In the genomic region with DNA sequence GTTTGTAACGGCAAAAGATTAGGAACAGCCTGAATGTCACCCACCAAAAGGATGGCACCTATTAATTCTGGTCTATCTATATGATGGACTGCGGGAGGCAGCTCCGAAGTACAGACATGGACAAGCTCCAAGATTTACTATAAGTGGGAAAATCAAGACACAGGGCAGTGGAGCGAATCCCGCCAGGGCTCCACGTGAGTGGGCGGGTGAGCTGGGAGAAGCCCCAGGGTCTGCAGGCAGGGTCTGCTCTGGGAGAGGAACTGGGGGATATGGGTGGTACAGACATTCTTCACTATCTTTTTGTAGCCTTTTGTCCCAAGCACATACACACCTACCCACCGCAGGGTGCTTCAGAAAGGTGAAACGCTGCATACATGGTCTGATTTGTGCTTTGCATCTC, we compare ENCODE assay signal across 24 cellular contexts. TPM values are rescaled to one million over a fixed set of nuclear protein-coding genes. Genes with fewer than 3 reads are reported as not detected.
DNase-seq lines count a peak whose midpoint lies in the region; ATAC-seq and TF ChIP-seq lines count a peak whose summit lies in the region.
"Had no signal": no experiment of that assay in that cellular context is flagged by ENCODE, and none has a peak within 500 bp of the region (broad histone marks: within the 10 kb centered on the region; RNA-seq: fewer than 3 reads in every experiment).

No MANE protein-coding gene starts in this region.

- no peak overlapping the region for H3K23ac ChIP-seq in IMR-90 (ENCODE audit: low read depth, low read length)
- H3K23ac ChIP-seq in trophoblast cell (ENCODE audit: low read length) = no peak overlapping the region

- H3K36me3 Mint-ChIP-seq in CD14-positive monocyte = peaks cover 50 to 51% of the 10 kb centered on the region in 2 donors
- peaks cover 36% of the 10 kb centered on the region for H3K36me3 Mint-ChIP-seq in effector memory CD8-positive, alpha-beta T cell (ENCODE audit: insufficient read depth)

- H3K9me1 ChIP-seq in IMR-90 (ENCODE audit: insufficient read depth, low read length) = peaks cover 44% of the 10 kb centered on the region

- peak overlapping the region; percentile 33 for H2BK20ac ChIP-seq in IMR-90 (ENCODE audit: low read depth, low read length)

- dilution Hi-C loops in IMR-90 (cut with HindIII; ENCODE audit: low sequenced_read_pairs, unreplicated experiment) = no loop called here

- in situ Hi-C loops in IMR-90 (cut with MboI; ENCODE audit: low sequenced_read_pairs) = no loop called here

- no TSS peak for BruUV-seq in IMR-90 (replicated peaks; lab: Mats Ljungman, UMichigan)

- H3K9me3 ChIP-seq in IMR-90 (ENCODE audit: control insufficient read depth, insufficient read depth, low read length) (no peaks in the 10 kb centered on the region), trophoblast cell (ENCODE audit: insufficient read depth, low read depth, low read length) (no peaks in the 10 kb centered on the region), prostate gland (no peaks in the 10 kb centered on the region)
- H3K9me3 ChIP-seq: esophagus muscularis mucosa, uterus had no signal

- peaks cover 0 to 2% (median 0%) of the 10 kb centered on the region in 7 donors for H3K9me3 Mint-ChIP-seq in CD14-positive monocyte
- no peaks in the 10 kb centered on the region for H3K9me3 Mint-ChIP-seq in effector memory CD8-positive, alpha-beta T cell
- H3K9me3 Mint-ChIP-seq: activated naive CD8-positive, alpha-beta T cell treated with anti-CD3 and anti-CD28 coated beads, Interleukin-2, amount 50 U/mL, for 24 hours; brain had no signal

- POLR2A ChIA-PET in IMR-90 (lab: Charles Lee; ENCODE audit: unreplicated experiment) = no interaction called here

- no peak overlapping the region for H2AK9ac ChIP-seq in IMR-90 (replicated peaks; ENCODE audit: low read depth, low read length, poor library complexity)

- H3K4me1 Mint-ChIP-seq in CD14-positive monocyte = peaks cover 80% of the 10 kb centered on the region
- peaks cover 28 to 30% of the 10 kb centered on the region in 2 donors for H3K4me1 Mint-ChIP-seq in effector memory CD8-positive, alpha-beta T cell (ENCODE audit: low read depth in 2 of 2)

- H3K79me1 ChIP-seq in IMR-90 (ENCODE audit: low read depth in 1 of 2, low read length in 2 of 2) (peaks cover 44 to 80% of the 10 kb centered on the region in 2 experiments), trophoblast cell (ENCODE audit: low read length) (no peaks in the 10 kb centered on the region)

- no peak overlapping the region for H2BK120ac ChIP-seq in IMR-90 (ENCODE audit: low read depth, low read length)
- no peak overlapping the region for H2BK120ac ChIP-seq in trophoblast cell (ENCODE audit: insufficient read depth, low read length, poor library complexity)

- H3K27ac Mint-ChIP-seq in CD14-positive monocyte = peak overlapping the region in 6 of 7 donors; percentile 35 to 93 (median 82)
- peak overlapping the region; percentile 97 to 98 for H3K27ac Mint-ChIP-seq in effector memory CD8-positive, alpha-beta T cell
- H3K27ac Mint-ChIP-seq: activated naive CD8-positive, alpha-beta T cell treated with anti-CD3 and anti-CD28 coated beads, Interleukin-2, amount 50 U/mL, for 24 hours had no signal

- H4K20me1 ChIP-seq in IMR-90 (ENCODE audit: insufficient read depth, low read length) = peaks cover 14% of the 10 kb centered on the region; the same call in 1 of the 2 replicates

- no peak overlapping the region for H3K4me2 ChIP-seq in IMR-90 (ENCODE audit: low read depth, low read length)
- H3K4me2 ChIP-seq in trophoblast cell (ENCODE audit: low read length) = no peak overlapping the region

- H3K14ac ChIP-seq in IMR-90 (replicated peaks; ENCODE audit: low read depth, low read length) = peak overlapping the region; percentile 23; the same call in 1 of the 2 replicates
- no peak overlapping the region for H3K14ac ChIP-seq in trophoblast cell (ENCODE audit: low read length)

- H3K4me3 Mint-ChIP-seq in CD14-positive monocyte = no peak overlapping the region
- no peak overlapping the region for H3K4me3 Mint-ChIP-seq in effector memory CD8-positive, alpha-beta T cell
- H3K4me3 Mint-ChIP-seq: activated naive CD8-positive, alpha-beta T cell treated with anti-CD3 and anti-CD28 coated beads, Interleukin-2, amount 50 U/mL, for 24 hours; brain had no signal

- H3K4ac ChIP-seq in IMR-90 (ENCODE audit: low read depth, low read length) (peak overlapping the region; percentile 34; the same call in 1 of the 2 replicates), trophoblast cell (ENCODE audit: low read depth, low read length) (no peak overlapping the region)

- no peak overlapping the region for H4K12ac ChIP-seq in trophoblast cell (ENCODE audit: low read depth, low read length)

- TF ChIP-seq CTCF in CD14-positive monocyte (IDR thresholded peaks at IDR 0.05) = no peak
- no peak for TF ChIP-seq CTCF in IMR-90 (conservative IDR thresholded peaks at IDR 0.05; ENCODE audit: low read depth, low read length)
- no peak for TF ChIP-seq CTCF in prostate gland (IDR thresholded peaks at IDR 0.05)

- TF ChIP-seq POLR2A in IMR-90 (IDR thresholded peaks at IDR 0.05; ENCODE audit: low read depth, low read length) = no peak
- TF ChIP-seq POLR2A in prostate gland (IDR thresholded peaks at IDR 0.05) = no peak

- H3K79me2 ChIP-seq in trophoblast cell (ENCODE audit: control insufficient read depth, insufficient read depth, low read length, poor library complexity) = peaks cover 2% of the 10 kb centered on the region

- H3K36me3 ChIP-seq in IMR-90 (ENCODE audit: control insufficient read depth, insufficient read depth, low read length) (no peaks in the 10 kb centered on the region), trophoblast cell (ENCODE audit: control insufficient read depth in 1 of 2, insufficient read depth in 2 of 2, low read length in 2 of 2) (peaks cover 2 to 8% of the 10 kb centered on the region in 2 experiments), prostate gland (no peaks in the 10 kb centered on the region)
- H3K36me3 ChIP-seq: esophagus muscularis mucosa, uterus had no signal

- H4K91ac ChIP-seq in IMR-90 (ENCODE audit: insufficient read depth, low read depth, low read length) (0 out of 2 replicates have a peak overlapping the region, but pooled peaks have one; percentile 4), trophoblast cell (ENCODE audit: low read depth, low read length) (no peak overlapping the region)

- H2AFZ ChIP-seq in IMR-90 (replicated peaks; ENCODE audit: low read length, poor library complexity) (no peak overlapping the region), trophoblast cell (ENCODE audit: insufficient read depth, low read length, poor library complexity) (no peak overlapping the region)

- H4K5ac ChIP-seq in IMR-90 (ENCODE audit: low read depth, low read length) = no peak overlapping the region

- no peak for ATAC-seq in IMR-90 (ENCODE audit: low read depth)
- ATAC-seq in effector memory CD8-positive, alpha-beta T cell (replicated peaks) = no peak
- ATAC-seq: activated naive CD8-positive, alpha-beta T cell treated with anti-CD3 and anti-CD28 coated beads, Interleukin-2, amount 50 U/mL, for 24 hours had no signal

- no peak overlapping the region for H2BK12ac ChIP-seq in trophoblast cell (ENCODE audit: low read length)

- peaks cover 0 to 3% (median 0%) of the 10 kb centered on the region in 3 donors for H3K27me3 Mint-ChIP-seq in CD14-positive monocyte (ENCODE audit: low read depth in 3 of 3)
- no peaks in the 10 kb centered on the region for H3K27me3 Mint-ChIP-seq in effector memory CD8-positive, alpha-beta T cell
- H3K27me3 Mint-ChIP-seq: activated naive CD8-positive, alpha-beta T cell treated with anti-CD3 and anti-CD28 coated beads, Interleukin-2, amount 50 U/mL, for 24 hours; brain had no signal

- no peak for DNase-seq in CD14-positive monocyte (ENCODE audit: low spot score)
- no peak for DNase-seq in IMR-90
- no peak for DNase-seq in effector memory CD8-positive, alpha-beta T cell
- no peak for DNase-seq in trophoblast cell
- DNase-seq in T-helper 1 cell = no peak
- no peak for DNase-seq in prostate gland (ENCODE audit: low spot score)
- no peak for DNase-seq in iPS-NIHi11 (ENCODE audit: low spot score)
- DNase-seq in DMS114 treated with DMSO at 0.1 percent for 48 hours (lab: John Stamatoyannopoulos, UW; ENCODE audit: unreplicated experiment) = no peak
- DNase-seq: activated CD4-positive, CD25-positive, alpha-beta regulatory T cell treated with anti-CD3 and anti-CD28 coated beads, Interleukin-2, amount 50 U/mL, for 72 hours; activated gamma-delta T cell treated with Interleukin-2 at 50 U/mL for 16 hours; activated naive CD8-positive, alpha-beta T cell treated with anti-CD3 and anti-CD28 coated beads, Interleukin-2, amount 50 U/mL, for 24 hours; activated T-cell treated with anti-CD3 and anti-CD28 coated beads, Interleukin-2, amount 50 U/mL, for 1 hour; DMS 273 treated with DMSO at 0.1 percent for 48 hours; HCEC 1CT; kidney; NCI-H1048; NCI-H1930; NCI-H345; NCI-H774; SIG-M5; uterus had no signal

- H3K56ac ChIP-seq in IMR-90 (ENCODE audit: extremely low read depth, insufficient read depth, low read length) = no peak overlapping the region

- H3K9ac ChIP-seq in IMR-90 (ENCODE audit: low read depth, low read length) (no peak overlapping the region), trophoblast cell (ENCODE audit: low read length) (no peak overlapping the region)

- H3K27me3 ChIP-seq in IMR-90 (ENCODE audit: control insufficient read depth, insufficient read depth, low read length) (no peaks in the 10 kb centered on the region), trophoblast cell (ENCODE audit: insufficient read depth, low read length) (no peaks in the 10 kb centered on the region), prostate gland (replicated peaks; ENCODE audit: insufficient read depth) (no peaks in the 10 kb centered on the region)
- H3K27me3 ChIP-seq: esophagus muscularis mucosa, uterus had no signal

- intact Hi-C loops in CD14-positive monocyte (cut with micrococcal nuclease) = no loop called here
- intact Hi-C loops in IMR-90 (cut with micrococcal nuclease) = loop anchor here (5.0 kb wide), 1 partner anchor 125 kb away; no protein-coding TSS in a partner anchor
- intact Hi-C loops in prostate gland (cut with DNase I) = no loop called here

- H3K18ac ChIP-seq in IMR-90 (ENCODE audit: low read depth, low read length) (no peak overlapping the region), trophoblast cell (ENCODE audit: low read length) (peak overlapping the region; percentile 11)

- H4K8ac ChIP-seq in IMR-90 (ENCODE audit: low read depth in 2 of 2, low read length in 2 of 2) (no peak overlapping the region), trophoblast cell (ENCODE audit: low read depth, low read length) (no peak overlapping the region)

- H2AK5ac ChIP-seq in IMR-90 (ENCODE audit: low read depth, low read length) = peak overlapping the region; percentile 72; the same call in 1 of the 2 replicates
- no peak overlapping the region for H2AK5ac ChIP-seq in trophoblast cell (ENCODE audit: low read length)

- 90% methylated on average over 2 of the region's 9 CpGs; no CpG with 5 or more reads in 1 of the 2 experiments for WGBS in IMR-90 (ENCODE audit: extremely low coverage in 2 of 2, insufficient read length in 1 of 2), 2 experiments
- WGBS in trophoblast cell (ENCODE audit: extremely low coverage, insufficient coverage, insufficient read length) = no CpG with 5 or more reads among the region's 9 CpGs
- WGBS in prostate gland = 91% methylated on average over 9 of the region's 9 CpGs

- H2BK5ac ChIP-seq in IMR-90 (ENCODE audit: low read depth, low read length, poor library complexity, severe bottlenecking) (no peak overlapping the region), trophoblast cell (ENCODE audit: low read depth, low read length, poor library complexity) (no peak overlapping the region)

- H3K27ac ChIP-seq in IMR-90 (ENCODE audit: insufficient read depth, low read length) = no peak overlapping the region
- H3K27ac ChIP-seq in trophoblast cell (ENCODE audit: low read depth, low read length) = no peak overlapping the region
- no peak overlapping the region for H3K27ac ChIP-seq in prostate gland

- no peak overlapping the region; the same call in 2 of the 3 replicates for H2BK15ac ChIP-seq in IMR-90 (ENCODE audit: low read depth, low read length)

- CTCF ChIA-PET in IMR-90 (lab: Yijun Ruan, JAX) = no interaction called here

- H3K4me3 ChIP-seq in IMR-90 (ENCODE audit: insufficient read depth, low read depth, low read length) (no peak overlapping the region), trophoblast cell (ENCODE audit: low read depth, low read length) (no peak overlapping the region), prostate gland (no peak overlapping the region)
- H3K4me3 ChIP-seq: esophagus muscularis mucosa, skin epidermis, uterus had no signal

- TF ChIP-seq RAD21 in IMR-90 (IDR thresholded peaks at IDR 0.05; ENCODE audit: low read length) = no peak

- H3K4me1 ChIP-seq in IMR-90 (ENCODE audit: control insufficient read depth, insufficient read depth, low read length) (peaks cover 29% of the 10 kb centered on the region), trophoblast cell (ENCODE audit: control insufficient read depth in 1 of 2, insufficient read depth in 2 of 2, low read length in 2 of 2) (peaks cover 5 to 12% of the 10 kb centered on the region in 2 experiments), prostate gland (replicated peaks) (peaks cover 5% of the 10 kb centered on the region)
- H3K4me1 ChIP-seq: uterus had no signal

RNA-seq across cellular contexts. Expression of gene SPTBN5, which starts 38.2 kb away (rescaled TPM):
- polyA plus RNA-seq in CD14-positive monocyte (not detected), IMR-90 (2012; rRNA removed) (0.37 and 0.38 TPM in 2 replicates)
- total RNA-seq in IMR-90 (2012; rRNA removed) (under 0.01 TPM in 2 replicates), prostate gland (1 to 10 TPM; 1.2 to 2.2 TPM)
- polyA plus RNA-seq in IMR-90 (2012; cell fraction: cytosol; rRNA removed) = 0.10 and 0.12 TPM in 2 replicates
- polyA plus RNA-seq in IMR-90 (2012; cell fraction: nucleus; rRNA removed; ENCODE audit: low replicate concordance) = 2.3 and 3.5 TPM in 2 replicates
- 0.53 and 0.55 TPM in 2 replicates for polyA plus RNA-seq in trophoblast cell (2013)

RNA-seq across cellular contexts. Expression of gene EHD4, which starts 40.3 kb away (rescaled TPM):
- 10 to 100 TPM; 14.2 to 16.0 TPM for polyA plus RNA-seq in CD14-positive monocyte
- total RNA-seq in IMR-90 (2012; rRNA removed) = 26.4 and 29.0 TPM in 2 replicates
- 21.0 and 21.1 TPM in 2 replicates for polyA plus RNA-seq in IMR-90 (2012; rRNA removed)
- polyA plus RNA-seq in IMR-90 (2012; cell fraction: cytosol; rRNA removed) = 13.2 and 20.3 TPM in 2 replicates
- polyA plus RNA-seq in IMR-90 (2012; cell fraction: nucleus; rRNA removed; ENCODE audit: low replicate concordance) = 10.2 and 11.2 TPM in 2 replicates
- polyA plus RNA-seq in trophoblast cell (2013) = 18.8 and 19.6 TPM in 2 replicates
- total RNA-seq in prostate gland = 10 to 100 TPM; 18.4 to 22.6 TPM
